ENCODE assay signal across 11 cellular contexts in genomic region chr4:32460972-32461371, GRCh38.
"Had no signal": no experiment of that assay in that cellular context is flagged by ENCODE, and none has a peak within 500 bp of the region (broad histone marks: within the 10 kb centered on the region; RNA-seq: fewer than 3 reads in every experiment).

No MANE protein-coding gene starts in this region.

- ATAC-seq: GM23338, HCT116 had no signal

- H3K4me2 ChIP-seq: GM23338 had no signal

- H2AFZ ChIP-seq: GM23248, GM23338 had no signal

- H3K36me3 ChIP-seq: HAP-1 had no signal

- DNase-seq: GM23248, GOT3, H7, H9, HCEC 1CT, HFFc6 had no signal

- H3K4me1 Mint-ChIP-seq: GM23338, H9 had no signal

- H3K4me3 Mint-ChIP-seq: GM23338, H9, HFFc6 had no signal

- H3K9me3 ChIP-seq: HAP-1 had no signal

- H3K27ac ChIP-seq: GM23248 had no signal

- H3K27ac Mint-ChIP-seq: GM23338, H9, HFFc6 had no signal

- H3K4me3 ChIP-seq: GM23248, GM23338, HAP-1 had no signal

- H3K4me1 ChIP-seq: HAP-1 had no signal

- H3K9ac ChIP-seq: GM23248 had no signal

- FAIRE-seq: H1, H54 had no signal
